In the genomic region with DNA sequence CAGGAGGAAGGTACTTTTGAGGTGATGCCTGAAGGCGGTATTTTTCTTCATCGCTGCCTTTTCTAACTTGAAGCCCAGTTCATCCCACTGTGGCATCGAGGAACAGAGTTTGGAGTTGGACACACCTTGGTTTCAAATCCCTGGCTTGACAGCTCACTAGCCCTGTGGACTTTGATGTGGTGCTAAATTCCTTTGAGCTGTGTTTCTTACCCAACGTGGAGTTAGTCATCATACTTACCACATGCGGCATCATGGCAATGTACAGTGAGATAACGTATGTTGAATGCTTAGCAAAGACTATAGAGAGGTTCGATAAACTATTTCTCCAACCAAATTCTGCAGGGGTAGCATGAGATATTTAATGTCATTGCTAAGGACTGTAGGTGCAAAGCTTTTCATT, we compare ENCODE assay signal across 8 cellular contexts. TPM values are rescaled to one million over a fixed set of nuclear protein-coding genes. Genes with fewer than 3 reads are reported as not detected.
DNase-seq lines count a peak whose midpoint lies in the region; ATAC-seq, FAIRE-seq and TF ChIP-seq lines count a peak whose summit lies in the region.
"Had no signal": no experiment of that assay in that cellular context is flagged by ENCODE, and none has a peak within 500 bp of the region (broad histone marks: within the 10 kb centered on the region; RNA-seq: fewer than 3 reads in every experiment).

No MANE protein-coding gene starts in this region.

- no peaks in the 10 kb centered on the region for H3K36me3 ChIP-seq in small intestine (ENCODE audit: control insufficient read depth in 2 of 2, insufficient read depth in 2 of 2, low read length in 2 of 2)

- DNase-seq in HK-2 (ENCODE audit: unreplicated experiment) = peak; percentile 45
- no peak for DNase-seq in T-helper 2 cell treated with Interferon-gamma antibody and Interleukin-4, amounts not matched to agents 5 μg/mL and 100 μg/mL, for 36 hours (ENCODE audit: low spot score)
- DNase-seq in fibroblast of villous mesenchyme (ENCODE audit: low read depth) = peak; percentile 89
- DNase-seq in small intestine = peak; percentile 97
- no peak for DNase-seq in HUDEP-2 (lab: John Stamatoyannopoulos, UW; ENCODE audit: unreplicated experiment in 76 of 76)

- H3K4me3 ChIP-seq in fibroblast of villous mesenchyme (ENCODE audit: low read depth, low read length) (no peak overlapping the region), small intestine (ENCODE audit: low read depth in 1 of 2, low read length in 2 of 2) (no peak overlapping the region)

- H3K9me3 ChIP-seq in small intestine (ENCODE audit: control insufficient read depth, low read depth) = no peaks in the 10 kb centered on the region

- H3K9me3 Mint-ChIP-seq in T-helper 2 cell treated with Interferon-gamma antibody and Interleukin-4, amounts not matched to agents 5 μg/mL and 100 μg/mL, for 36 hours = peaks cover 9% of the 10 kb centered on the region

- WGBS in small intestine, 3 donors = 23 to 55% (median 35%) methylated on average over 7 of the region's 7 CpGs

- no peak for FAIRE-seq in small intestine (lab: Jason Lieb, UNC)
- FAIRE-seq: colon had no signal

- no peak for TF ChIP-seq CTCF in fibroblast of villous mesenchyme (IDR thresholded peaks at IDR 0.05; ENCODE audit: insufficient read depth, low read depth, low read length)

- H3K27ac ChIP-seq in small intestine (ENCODE audit: low read depth in 1 of 2, low read length in 1 of 2) = peak overlapping the region; percentile 17 to 78

- H3K4me1 Mint-ChIP-seq in T-helper 2 cell treated with Interferon-gamma antibody and Interleukin-4, amounts not matched to agents 5 μg/mL and 100 μg/mL, for 36 hours (ENCODE audit: low read depth) = peaks cover 47% of the 10 kb centered on the region

- peak overlapping the region; percentile 70 for H3K4me3 Mint-ChIP-seq in T-helper 2 cell treated with Interferon-gamma antibody and Interleukin-4, amounts not matched to agents 5 μg/mL and 100 μg/mL, for 36 hours

- no peaks in the 10 kb centered on the region for H3K27me3 ChIP-seq in small intestine (ENCODE audit: control insufficient read depth in 2 of 2, insufficient read depth in 2 of 2, low read length in 2 of 2)

- peaks cover 52% of the 10 kb centered on the region for H3K27me3 Mint-ChIP-seq in T-helper 2 cell treated with Interferon-gamma antibody and Interleukin-4, amounts not matched to agents 5 μg/mL and 100 μg/mL, for 36 hours (ENCODE audit: low read depth)

- no peak overlapping the region for H3K27ac Mint-ChIP-seq in T-helper 2 cell treated with Interferon-gamma antibody and Interleukin-4, amounts not matched to agents 5 μg/mL and 100 μg/mL, for 36 hours

- peaks cover 13 to 15% of the 10 kb centered on the region in 2 donors for H3K4me1 ChIP-seq in small intestine (ENCODE audit: control insufficient read depth in 2 of 2, insufficient read depth in 1 of 2, low read depth in 1 of 2, low read length in 1 of 2)

- peaks cover 15% of the 10 kb centered on the region for H3K36me3 Mint-ChIP-seq in T-helper 2 cell treated with Interferon-gamma antibody and Interleukin-4, amounts not matched to agents 5 μg/mL and 100 μg/mL, for 36 hours (ENCODE audit: low read depth)

- ATAC-seq in GM21515 (IDR thresholded peaks at IDR 0.05; ENCODE audit: unreplicated experiment) (no peak), HG03521 (IDR thresholded peaks at IDR 0.05; ENCODE audit: unreplicated experiment) (no peak)

RNA-seq across cellular contexts. Expression of a gene that starts 3.4 kb away (rescaled TPM):
- 8.7 and 11.2 TPM in 2 replicates for total RNA-seq in fibroblast of villous mesenchyme
- 10 to 100 TPM; 12.7 to 18.6 (median 15.6) TPM for polyA plus RNA-seq in small intestine

Comparison
In these comparisons a context has a peak if more than half of its experiments do, and no peak if none do; other contexts are left out.
1. DNase-seq: peak in HK-2 (single experiment), fibroblast of villous mesenchyme (single experiment) and small intestine (single experiment); none in T-helper 2 cell treated with Interferon-gamma antibody and Interleukin-4, amounts not matched to agents 5 μg/mL and 100 μg/mL, for 36 hours (single experiment) and HUDEP-2 (0 of 76).